ENCODE assay signal across 1 cellular context in genomic region chr15:76347507-76348055, GRCh38.
TF ChIP-seq lines count a peak whose summit lies in the region.

No MANE protein-coding gene starts in this region.

TF ChIP-seq in IMR-90, 13 proteins besides CTCF, POLR2A, EP300 and RAD21 (continued from another document):
- no peak for TF ChIP-seq ELK1 (IDR thresholded peaks at IDR 0.05; ENCODE audit: borderline replicate concordance, low read depth, low read length)
